ENCODE assay signal across 21 cellular contexts in genomic region chr1:212589434-212589833, GRCh38.
"Had no signal": no experiment of that assay in that cellular context is flagged by ENCODE, and none has a peak within 500 bp of the region (broad histone marks: within the 10 kb centered on the region; RNA-seq: fewer than 3 reads in every experiment).

No MANE protein-coding gene starts in this region.

- H3K9me3 ChIP-seq: left ventricle myocardium inferior, lower lobe of right lung, ovary, stomach, thoracic aorta, transverse colon had no signal

- H3K4me3 ChIP-seq: coronary artery, left ventricle myocardium inferior, lower lobe of right lung, ovary, skin epidermis, stomach, thoracic aorta, transverse colon had no signal

- DNase-seq: effector CD4-positive, alpha-beta T cell; erythroblast; foreskin keratinocyte; kidney; left cardiac atrium; left ventricle myocardium inferior; lower lobe of right lung; natural killer cell; nucleus accumbens; ovary; stimulated activated CD4-positive, alpha-beta T cell treated with anti-CD3 and anti-CD28 coated beads, Interleukin-2, amount 100 ng/mL, for 24 hours; stimulated activated CD4-positive, alpha-beta T cell treated with anti-CD3 and anti-CD28 coated beads, Interleukin-4, amount 100 ng/mL, for 4 hours; stimulated activated naive B cell treated with anti-CD40 and anti-IgM and Interleukin-4, amounts not matched to agents 10 μg/mL and 1 μg/mL and 100 μg/mL, for 72 hours; stomach; substantia nigra; transverse colon had no signal

- ATAC-seq: foreskin keratinocyte; left cardiac atrium; lower lobe of right lung; natural killer cell; sciatic nerve; stimulated activated naive B cell treated with anti-CD40 and anti-IgM and Interleukin-4, amounts not matched to agents 10 μg/mL and 1 μg/mL and 100 μg/mL, for 72 hours had no signal

- H3K4me1 ChIP-seq: foreskin keratinocyte, left ventricle myocardium inferior, lower lobe of right lung, stomach, transverse colon had no signal

- H3K27me3 ChIP-seq: ovary had no signal

- FAIRE-seq: endothelial cell of umbilical vein, kidney had no signal

- H3K27ac ChIP-seq: coronary artery, foreskin keratinocyte, left ventricle myocardium inferior, lower lobe of right lung, ovary, skin epidermis, stomach, thoracic aorta, transverse colon had no signal

- H3K36me3 ChIP-seq: left ventricle myocardium inferior, lower lobe of right lung, ovary, stomach, thoracic aorta, transverse colon had no signal
